In the genomic region with DNA sequence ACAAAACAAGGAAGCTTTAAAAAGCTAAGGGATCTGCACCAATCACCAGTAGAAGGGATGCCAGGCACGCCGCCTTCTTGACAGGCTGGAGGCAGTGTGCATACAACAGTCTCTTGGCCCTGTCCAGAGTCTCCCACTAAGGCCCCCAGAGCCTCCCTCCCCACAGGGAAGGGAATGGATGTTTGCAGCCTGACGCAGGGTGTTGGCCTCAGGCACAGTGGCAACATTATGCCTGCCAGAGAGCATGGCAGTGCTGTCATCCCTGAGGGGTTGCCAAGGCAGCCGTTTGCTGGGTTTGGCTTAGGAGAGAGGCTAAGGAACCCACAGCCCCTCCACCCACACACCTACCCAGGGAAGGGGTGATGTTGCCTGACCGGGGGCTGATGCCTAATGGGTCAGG, we compare ENCODE assay signal across 11 cellular contexts. TPM values are rescaled to one million over a fixed set of nuclear protein-coding genes. Genes with fewer than 3 reads are reported as not detected.
DNase-seq lines count a peak whose midpoint lies in the region; ATAC-seq, FAIRE-seq and TF ChIP-seq lines count a peak whose summit lies in the region.
"Had no signal": no experiment of that assay in that cellular context is flagged by ENCODE, and none has a peak within 500 bp of the region (broad histone marks: within the 10 kb centered on the region; RNA-seq: fewer than 3 reads in every experiment).

No MANE protein-coding gene starts in this region.

- peaks cover 7% of the 10 kb centered on the region for H3K36me3 ChIP-seq in right atrium auricular region
- H3K36me3 ChIP-seq in spleen = no peaks in the 10 kb centered on the region
- peaks cover 0 to 3% of the 10 kb centered on the region in 2 experiments; a peak in 4 of 5 replicates for H3K36me3 ChIP-seq in HepG2 (replicated peaks in 1 of 2; ENCODE audit: control insufficient read depth in 1 of 2, insufficient read depth in 2 of 2, low read length in 2 of 2)

- H3K27ac ChIP-seq in right atrium auricular region (peak overlapping the region; percentile 75 to 91), spleen (peak overlapping the region; percentile 27 to 83 (median 70)), HepG2 (ENCODE audit: extremely low read length, insufficient read depth, low read length) (no peak overlapping the region)

- 59 to 82% (median 77%) methylated on average over 3 to 5 of the region's 5 CpGs for WGBS in spleen, 5 donors
- WGBS in HepG2 (ENCODE audit: low lambda C conversion rate) = no CpG with 5 or more reads among the region's 5 CpGs

- POLR2A ChIA-PET in HepG2 (lab: Yijun Ruan, JAX) = no interaction called here

- no peak for DNase-seq in Jurkat, Clone E6-1 (ENCODE audit: low read depth, low spot score)
- DNase-seq in right atrium auricular region (ENCODE audit: low spot score) (no peak), spleen (peak; percentile 76), activated gamma-delta T cell (lab: John Stamatoyannopoulos, UW) (no peak), DMS 273 (lab: John Stamatoyannopoulos, UW; ENCODE audit: unreplicated experiment) (no peak), HepG2 (ENCODE audit: low spot score) (no peak)
- DNase-seq: NCI-H82 had no signal

- no peak overlapping the region for H3K27ac Mint-ChIP-seq in activated naive CD8-positive, alpha-beta T cell

- TF ChIP-seq EP300 in HepG2 (IDR thresholded peaks at IDR 0.05; ENCODE audit: low read depth in 2 of 2, low read length in 2 of 2) (no peak), HepG2 (CRISPR knock-in tag; IDR thresholded peaks at IDR 0.05; ENCODE audit: borderline replicate concordance) (no peak)

- peaks cover 34% of the 10 kb centered on the region for H3K4me1 Mint-ChIP-seq in activated naive CD8-positive, alpha-beta T cell (ENCODE audit: low read depth)

- no peaks in the 10 kb centered on the region for H3K36me3 Mint-ChIP-seq in activated naive CD8-positive, alpha-beta T cell

- TF ChIP-seq POLR2A in spleen (IDR thresholded peaks at IDR 0.05) (no peak), HepG2 (IDR thresholded peaks at IDR 0.05; ENCODE audit: insufficient read depth in 1 of 2, low read depth in 2 of 2, low read length in 2 of 2) (no peak)

- H3K9ac ChIP-seq in HepG2 (ENCODE audit: insufficient read depth, low read depth, low read length) = no peak overlapping the region

- no peaks in the 10 kb centered on the region for H3K9me3 ChIP-seq in right atrium auricular region
- H3K9me3 ChIP-seq in spleen = no peaks in the 10 kb centered on the region
- no peaks in the 10 kb centered on the region for H3K9me3 ChIP-seq in HepG2 (ENCODE audit: low read length)

- H4K20me1 ChIP-seq in HepG2 (ENCODE audit: insufficient read depth, low read length) = no peaks in the 10 kb centered on the region

- no peak for TF ChIP-seq CTCF in right atrium auricular region (IDR thresholded peaks at IDR 0.05)
- TF ChIP-seq CTCF in spleen (IDR thresholded peaks at IDR 0.05 in 8 of 11, conservative IDR thresholded peaks at IDR 0.05 in 3 of 11) = no peak
- TF ChIP-seq CTCF in HepG2 (CRISPR knock-in tag; IDR thresholded peaks at IDR 0.05) = no peak

- H2AFZ ChIP-seq in HepG2 (ENCODE audit: low read length) = no peak overlapping the region

- no peaks in the 10 kb centered on the region for H3K9me3 Mint-ChIP-seq in activated naive CD8-positive, alpha-beta T cell (ENCODE audit: low read depth)
- H3K9me3 Mint-ChIP-seq: neural crest cell had no signal

- ATAC-seq in HepG2 (no peak), HG02610 (IDR thresholded peaks at IDR 0.05; ENCODE audit: unreplicated experiment) (no peak)

- no peaks in the 10 kb centered on the region for H3K79me2 ChIP-seq in HepG2 (ENCODE audit: insufficient read depth, low read length)

- peak overlapping the region; percentile 60 for H3K4me3 Mint-ChIP-seq in activated naive CD8-positive, alpha-beta T cell
- H3K4me3 Mint-ChIP-seq: neural crest cell had no signal

- BruUV-seq in HepG2 (replicated peaks; lab: Mats Ljungman, UMichigan) = no TSS peak

- peak overlapping the region; percentile 29 for H3K4me3 ChIP-seq in Jurkat, Clone E6-1 (ENCODE audit: low read length)
- H3K4me3 ChIP-seq in right atrium auricular region (peak overlapping the region in 1 of 2 donors; percentile 13), spleen (no peak overlapping the region), HepG2 (replicated peaks in 1 of 3; ENCODE audit: insufficient read depth in 1 of 3, low read depth in 2 of 3, low read length in 3 of 3) (no peak overlapping the region)

- TF ChIP-seq RAD21 in HepG2 (CRISPR knock-in tag; IDR thresholded peaks at IDR 0.05) = no peak

- H3K4me1 ChIP-seq in right atrium auricular region (peaks cover 0 to 84% of the 10 kb centered on the region in 2 donors), spleen (peaks cover 19 to 81% (median 56%) of the 10 kb centered on the region in 6 donors), HepG2 (ENCODE audit: insufficient read depth, low read length) (peaks cover 33% of the 10 kb centered on the region)

- intact Hi-C loops in spleen (cut with DNase I; ENCODE audit: low total_unique reads) = no loop called here
- intact Hi-C loops in HepG2 (cut with micrococcal nuclease; ENCODE audit: unreplicated experiment) = no loop called here

- in situ Hi-C loops in HepG2 (cut with HindIII; ENCODE audit: extremely low pct_ligation_motif_present, low pct_unique_long_range_greater_than_20kb) = no loop called here

- no peaks in the 10 kb centered on the region for H3K27me3 ChIP-seq in right atrium auricular region
- peaks cover 0 to 10% (median 0%) of the 10 kb centered on the region in 7 donors for H3K27me3 ChIP-seq in spleen (replicated peaks in 1 of 7)
- H3K27me3 ChIP-seq in HepG2 (ENCODE audit: control insufficient read depth in 1 of 2, insufficient read depth in 2 of 2, low read length in 2 of 2) = no peaks in the 10 kb centered on the region

- no peaks in the 10 kb centered on the region for H3K27me3 Mint-ChIP-seq in activated naive CD8-positive, alpha-beta T cell

- H3K4me2 ChIP-seq in HepG2 (ENCODE audit: low read depth, low read length) = no peak overlapping the region

- FAIRE-seq in HepG2 (lab: Jason Lieb, UNC) = no peak
- FAIRE-seq: TTC549 had no signal

- CTCF ChIA-PET in HepG2 (lab: Yijun Ruan, JAX; ENCODE audit: low intra/inter-chr PET ratio, low total read pairs) = no interaction called here

RNA-seq across cellular contexts. Expression of gene HBEGF, which starts 4.8 kb away (rescaled TPM):
- 3.3 TPM for polyA plus RNA-seq in Jurkat, Clone E6-1 (2012; ENCODE audit: insufficient read depth, insufficient read length)
- 10 to 100 TPM; 32.2 to 60.7 TPM for total RNA-seq in right atrium auricular region
- 10 to 100 TPM in 2 of 7 donors, 1 to 10 TPM in 5; 4.2 to 16.2 (median 8.9) TPM for total RNA-seq in spleen
- 1 to 10 TPM; 1.2 to 2.7 (median 1.7) TPM for polyA plus RNA-seq in spleen
- total RNA-seq in HepG2 (2016; rRNA removed; fragmentation: Illumina TruSeq; extraction: Trizol) = 0.77 and 1.7 TPM in 2 replicates
- 0.20 and 0.26 TPM in 2 replicates for total RNA-seq in HepG2 (2016; cell fraction: cytosol; rRNA removed; fragmentation: Illumina TruSeq; extraction: Trizol; ENCODE audit: low read depth)
- total RNA-seq in HepG2 (2016; cell fraction: insoluble cytoplasmic fraction; rRNA removed; fragmentation: Illumina TruSeq; extraction: Trizol) = 0.58 and 1.5 TPM in 2 replicates
- 0.45 and 0.62 TPM in 2 replicates for total RNA-seq in HepG2 (2016; cell fraction: membrane; rRNA removed; fragmentation: Illumina TruSeq; extraction: Trizol)
- total RNA-seq in HepG2 (2016; cell fraction: nucleus; rRNA removed; fragmentation: Illumina TruSeq; extraction: Trizol) = 1.3 and 2.3 TPM in 2 replicates
- polyA plus RNA-seq in HepG2 (2011; rRNA removed) = 4.3 and 5.0 TPM in 2 replicates
- 3.5 and 3.7 TPM in 2 replicates for polyA plus RNA-seq in HepG2 (2011; cell fraction: cytosol; rRNA removed)
- polyA plus RNA-seq in HepG2 (2011; cell fraction: nucleus; rRNA removed) = 3.4 and 3.9 TPM in 2 replicates
- 1.4 and 3.0 TPM in 2 replicates for polyA plus RNA-seq in HepG2 (2012)
- 0.14 and 0.17 TPM in 2 replicates for polyA plus RNA-seq in HepG2 (2016; cell fraction: cytosol; fragmentation: Illumina TruSeq; extraction: Trizol; ENCODE audit: low read depth)
- polyA plus RNA-seq in HepG2 (2016; cell fraction: insoluble cytoplasmic fraction; fragmentation: Illumina TruSeq; extraction: Trizol; ENCODE audit: low read depth) = 0.79 and 0.88 TPM in 2 replicates
- polyA plus RNA-seq in HepG2 (2016; cell fraction: membrane; fragmentation: Illumina TruSeq; extraction: Trizol; ENCODE audit: low read depth) = 0.26 TPM in 2 replicates
- 1.8 and 1.9 TPM in 2 replicates for polyA plus RNA-seq in HepG2 (2016; cell fraction: nucleus; fragmentation: Illumina TruSeq; extraction: Trizol; ENCODE audit: insufficient read depth, low read depth)
- polyA minus RNA-seq in HepG2 (2011; rRNA and poly(A)+ RNA removed; ENCODE audit: low replicate concordance) = 1.0 and 3.2 TPM in 2 replicates
- polyA minus RNA-seq in HepG2 (2011; cell fraction: cytosol; rRNA and poly(A)+ RNA removed) = 1.4 and 1.5 TPM in 2 replicates
- polyA minus RNA-seq in HepG2 (2011; cell fraction: nucleus; rRNA and poly(A)+ RNA removed) = 3.5 and 4.1 TPM in 2 replicates

RNA-seq across cellular contexts. Expression of gene SLC4A9, which starts 18.4 kb away (rescaled TPM):
- polyA plus RNA-seq in Jurkat, Clone E6-1 (2012; ENCODE audit: insufficient read depth, insufficient read length) = not detected
- total RNA-seq in right atrium auricular region (not detected), spleen (under 1 TPM in 4 of 7 donors, not detected in 3; 0.10 to 0.54 (median 0.16) TPM), HepG2 (2016; rRNA removed; fragmentation: Illumina TruSeq; extraction: Trizol) (not detected in 2 replicates)
- polyA plus RNA-seq in spleen (under 1 TPM; 0.03 to 0.05 (median 0.04) TPM), HepG2 (2011; rRNA removed) (0.05 TPM in 1 of 2 replicates, not detected in the other)
- total RNA-seq in HepG2 (2016; cell fraction: cytosol; rRNA removed; fragmentation: Illumina TruSeq; extraction: Trizol; ENCODE audit: low read depth) = not detected in 2 replicates
- total RNA-seq in HepG2 (2016; cell fraction: insoluble cytoplasmic fraction; rRNA removed; fragmentation: Illumina TruSeq; extraction: Trizol) = not detected in 2 replicates
- total RNA-seq in HepG2 (2016; cell fraction: membrane; rRNA removed; fragmentation: Illumina TruSeq; extraction: Trizol) = not detected in 2 replicates
- not detected in 2 replicates for total RNA-seq in HepG2 (2016; cell fraction: nucleus; rRNA removed; fragmentation: Illumina TruSeq; extraction: Trizol)
- polyA plus RNA-seq in HepG2 (2011; cell fraction: cytosol; rRNA removed) = 0.01 TPM in 1 of 2 replicates, not detected in the other
- 0.10 and 0.40 TPM in 2 replicates for polyA plus RNA-seq in HepG2 (2011; cell fraction: nucleus; rRNA removed)
- polyA plus RNA-seq in HepG2 (2012) = not detected in 2 replicates
- not detected in 2 replicates for polyA plus RNA-seq in HepG2 (2016; cell fraction: cytosol; fragmentation: Illumina TruSeq; extraction: Trizol; ENCODE audit: low read depth)
- polyA plus RNA-seq in HepG2 (2016; cell fraction: insoluble cytoplasmic fraction; fragmentation: Illumina TruSeq; extraction: Trizol; ENCODE audit: low read depth) = not detected in 2 replicates
- polyA plus RNA-seq in HepG2 (2016; cell fraction: membrane; fragmentation: Illumina TruSeq; extraction: Trizol; ENCODE audit: low read depth) = not detected in 2 replicates
- polyA plus RNA-seq in HepG2 (2016; cell fraction: nucleus; fragmentation: Illumina TruSeq; extraction: Trizol; ENCODE audit: insufficient read depth, low read depth) = not detected in 2 replicates
- not detected in 2 replicates for polyA minus RNA-seq in HepG2 (2011; rRNA and poly(A)+ RNA removed; ENCODE audit: low replicate concordance)
- polyA minus RNA-seq in HepG2 (2011; cell fraction: cytosol; rRNA and poly(A)+ RNA removed) = not detected in 2 replicates
- 0.12 TPM in 1 of 2 replicates, not detected in the other for polyA minus RNA-seq in HepG2 (2011; cell fraction: nucleus; rRNA and poly(A)+ RNA removed)
- total RNA-seq: neural crest cell had no signal

RNA-seq across cellular contexts. Expression of gene PFDN1, which starts 38.7 kb away (rescaled TPM):
- 129 TPM for polyA plus RNA-seq in Jurkat, Clone E6-1 (2012; ENCODE audit: insufficient read depth, insufficient read length)
- 100 to 1,000 TPM in 1 of 2 donors, 10 to 100 TPM in 1; 80.4 to 123 TPM for total RNA-seq in right atrium auricular region
- total RNA-seq in spleen = 10 to 100 TPM; 38.0 to 77.3 (median 41.2) TPM
- polyA plus RNA-seq in spleen = 10 to 100 TPM; 62.8 to 82.1 (median 77.9) TPM
- 70.8 and 102 TPM in 2 replicates for total RNA-seq in HepG2 (2016; rRNA removed; fragmentation: Illumina TruSeq; extraction: Trizol)
- 30.8 and 31.4 TPM in 2 replicates for total RNA-seq in HepG2 (2016; cell fraction: cytosol; rRNA removed; fragmentation: Illumina TruSeq; extraction: Trizol; ENCODE audit: low read depth)
- 73.4 and 106 TPM in 2 replicates for total RNA-seq in HepG2 (2016; cell fraction: insoluble cytoplasmic fraction; rRNA removed; fragmentation: Illumina TruSeq; extraction: Trizol)
- 63.5 and 65.6 TPM in 2 replicates for total RNA-seq in HepG2 (2016; cell fraction: membrane; rRNA removed; fragmentation: Illumina TruSeq; extraction: Trizol)
- total RNA-seq in HepG2 (2016; cell fraction: nucleus; rRNA removed; fragmentation: Illumina TruSeq; extraction: Trizol) = 34.9 and 39.3 TPM in 2 replicates
- 67.2 and 70.4 TPM in 2 replicates for polyA plus RNA-seq in HepG2 (2011; rRNA removed)
- polyA plus RNA-seq in HepG2 (2011; cell fraction: cytosol; rRNA removed) = 82.6 and 98.7 TPM in 2 replicates
- polyA plus RNA-seq in HepG2 (2011; cell fraction: nucleus; rRNA removed) = 19.1 and 24.2 TPM in 2 replicates
- polyA plus RNA-seq in HepG2 (2012) = 91.4 and 114 TPM in 2 replicates
- polyA plus RNA-seq in HepG2 (2016; cell fraction: cytosol; fragmentation: Illumina TruSeq; extraction: Trizol; ENCODE audit: low read depth) = 34.9 and 37.0 TPM in 2 replicates
- 154 TPM in 2 replicates for polyA plus RNA-seq in HepG2 (2016; cell fraction: insoluble cytoplasmic fraction; fragmentation: Illumina TruSeq; extraction: Trizol; ENCODE audit: low read depth)
- polyA plus RNA-seq in HepG2 (2016; cell fraction: membrane; fragmentation: Illumina TruSeq; extraction: Trizol; ENCODE audit: low read depth) = 58.7 and 63.7 TPM in 2 replicates
- 45.6 and 54.4 TPM in 2 replicates for polyA plus RNA-seq in HepG2 (2016; cell fraction: nucleus; fragmentation: Illumina TruSeq; extraction: Trizol; ENCODE audit: insufficient read depth, low read depth)
- polyA minus RNA-seq in HepG2 (2011; rRNA and poly(A)+ RNA removed; ENCODE audit: low replicate concordance) = 91.1 and 127 TPM in 2 replicates
- 32.0 and 33.9 TPM in 2 replicates for polyA minus RNA-seq in HepG2 (2011; cell fraction: cytosol; rRNA and poly(A)+ RNA removed)
- polyA minus RNA-seq in HepG2 (2011; cell fraction: nucleus; rRNA and poly(A)+ RNA removed) = 33.0 and 40.5 TPM in 2 replicates
